Comparison of ENCODE assay signal across 1 cellular context in genomic region chr1:14017531-14017961, GRCh38.
TF ChIP-seq lines count a peak whose summit lies in the region.

No MANE protein-coding gene starts in this region.

TF ChIP-seq in SK-N-SH, 30 proteins besides CTCF, POLR2A, EP300 and RAD21 (continued from another document):
- TF ChIP-seq, protein P1, sequence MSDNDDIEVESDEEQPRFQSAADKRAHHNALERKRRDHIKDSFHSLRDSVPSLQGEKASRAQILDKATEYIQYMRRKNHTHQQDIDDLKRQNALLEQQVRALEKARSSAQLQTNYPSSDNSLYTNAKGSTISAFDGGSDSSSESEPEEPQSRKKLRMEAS (IDR thresholded peaks at IDR 0.05; ENCODE audit: low read depth) = no peak
- TF ChIP-seq ZBTB33 (IDR thresholded peaks at IDR 0.05; ENCODE audit: borderline replicate concordance, low read depth) = no peak
- no peak for TF ChIP-seq RFX5 (IDR thresholded peaks at IDR 0.05; ENCODE audit: low read length)
